23 cellular contexts compared by ENCODE assay signal in genomic region chr14:73207615-73208014, GRCh38. TPM values are rescaled to one million over a fixed set of nuclear protein-coding genes. Genes with fewer than 3 reads are reported as not detected.
"Had no signal": no experiment of that assay in that cellular context is flagged by ENCODE, and none has a peak within 500 bp of the region (broad histone marks: within the 10 kb centered on the region; RNA-seq: fewer than 3 reads in every experiment).

No MANE protein-coding gene starts in this region.

- DNase-seq: IMR-90, Karpas-422, KG1, MG63, NCI-H1092 treated with DMSO at 0.1 percent for 48 hours, NCI-H1436, NCI-H187, NCI-H2029, NCI-H2081 treated with DMSO at 0.1 percent for 48 hours, NCI-H2171, NCI-H226, NCI-H446, NCI-H510A, NCI-H524 treated with DMSO at 0.1 percent for 48 hours, NCI-H69, NCI-H774, Right ventricle myocardium superior, RPMI8226, SIG-M5 had no signal

- FAIRE-seq: HepG2, RCC 7860 had no signal

- H3K27me3 ChIP-seq: MG63, SJSA1 had no signal

- H3K4me3 ChIP-seq: MG63, SJSA1, SK-N-MC had no signal

- H3K27ac ChIP-seq: SJSA1, SK-N-MC had no signal

- H3K9me3 ChIP-seq: MG63, SJSA1 had no signal

- ATAC-seq: HepG2 had no signal

RNA-seq across cellular contexts. Expression of gene PAPLN, which starts 29.7 kb away (rescaled TPM):
- total RNA-seq: HepG2 had no signal
- polyA plus RNA-seq: HepG2 had no signal
